ENCODE assay signal across 15 cellular contexts in the genomic region with DNA sequence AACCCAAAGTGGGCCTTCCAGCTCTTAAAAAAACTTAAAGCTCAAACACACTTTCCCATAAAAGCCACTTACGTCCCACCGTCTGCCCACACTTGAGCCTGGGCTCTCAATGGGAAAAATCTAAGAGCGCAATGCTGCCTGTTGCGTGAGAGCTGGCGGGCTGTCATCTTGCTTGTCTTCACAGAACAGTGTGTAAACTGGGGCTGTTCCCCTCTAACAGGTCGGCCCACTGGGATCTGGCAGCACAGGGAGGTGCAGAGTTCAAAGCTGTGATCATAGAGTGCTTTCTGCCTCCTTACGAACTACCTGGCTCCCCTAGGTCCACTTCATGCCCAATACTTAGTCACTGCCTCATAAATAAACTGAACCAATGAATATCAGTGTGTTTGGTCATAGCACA.
DNase-seq lines count a peak whose midpoint lies in the region; ATAC-seq and TF ChIP-seq lines count a peak whose summit lies in the region.
"Had no signal": no experiment of that assay in that cellular context is flagged by ENCODE, and none has a peak within 500 bp of the region (broad histone marks: within the 10 kb centered on the region; RNA-seq: fewer than 3 reads in every experiment).

No MANE protein-coding gene starts in this region.

- DNase-seq in DMS79 (lab: John Stamatoyannopoulos, UW) (peak; percentile 84), NCI-H187 (lab: John Stamatoyannopoulos, UW) (peak; percentile 36 to 70), SJSA1 (ENCODE audit: low read depth in 1 of 2, low spot score in 2 of 2) (no peak), left lung (peak in 1 of 2 donors; percentile 51), NCI-H1930 (lab: John Stamatoyannopoulos, UW) (no peak), endothelial cell (ENCODE audit: low spot score) (no peak), gastrocnemius medialis (no peak)
- DNase-seq: 8988T; AML-193; CD4-positive, CD25-positive, alpha-beta regulatory T cell; DMS53; H9 had no signal

- no peaks in the 10 kb centered on the region for H3K9me3 Mint-ChIP-seq in endothelial cell (ENCODE audit: unreplicated experiment)
- H3K9me3 Mint-ChIP-seq: GM23338, H9 had no signal

- H3K27ac Mint-ChIP-seq in endothelial cell (ENCODE audit: unreplicated experiment) = no peak overlapping the region
- H3K27ac Mint-ChIP-seq: CD4-positive, CD25-positive, alpha-beta regulatory T cell; GM23338; H9 had no signal

- in situ Hi-C loops in gastrocnemius medialis (cut with MboI; ENCODE audit: low sequenced_read_pairs in 4 of 4) = loop anchor here in 1 of 4 donors (25.0 kb wide), 1 partner anchor 390 kb away; no protein-coding TSS in a partner anchor

- no peak overlapping the region for H3K4me3 ChIP-seq in SJSA1
- no peak overlapping the region for H3K4me3 ChIP-seq in left lung
- H3K4me3 ChIP-seq in gastrocnemius medialis = no peak overlapping the region
- H3K4me3 ChIP-seq: BLaER1, GM23338 had no signal

- ATAC-seq in left lung (peak; percentile 80), gastrocnemius medialis (no peak), GM19395 (IDR thresholded peaks at IDR 0.05; ENCODE audit: unreplicated experiment) (no peak)
- ATAC-seq: GM23338 had no signal

- intact Hi-C loops in left lung (cut with DNase I) = no loop called here
- intact Hi-C loops in gastrocnemius medialis (cut with DNase I; ENCODE audit: low total_unique reads) = no loop called here

- no peaks in the 10 kb centered on the region for H3K27me3 ChIP-seq in SJSA1 (replicated peaks)
- H3K27me3 ChIP-seq in left lung = no peaks in the 10 kb centered on the region
- peaks cover 0 to 4% (median 0%) of the 10 kb centered on the region in 3 donors for H3K27me3 ChIP-seq in gastrocnemius medialis
- H3K27me3 ChIP-seq: BLaER1 had no signal

- TF ChIP-seq CTCF in left lung (IDR thresholded peaks at IDR 0.05) (no peak), endothelial cell (IDR thresholded peaks at IDR 0.05; ENCODE audit: unreplicated experiment) (no peak), gastrocnemius medialis (IDR thresholded peaks at IDR 0.05 in 4 of 5, conservative IDR thresholded peaks at IDR 0.05 in 1 of 5) (no peak)

- no peak overlapping the region for H3K4me3 Mint-ChIP-seq in endothelial cell (ENCODE audit: unreplicated experiment)
- H3K4me3 Mint-ChIP-seq: CD4-positive, CD25-positive, alpha-beta regulatory T cell; GM23338; H9 had no signal

- H3K9me3 ChIP-seq in SJSA1 (replicated peaks) = 0 out of 2 replicates have a peak, but pooled peaks cover 3% of the 10 kb centered on the region
- H3K9me3 ChIP-seq in left lung = peaks cover 0 to 5% of the 10 kb centered on the region in 2 donors
- H3K9me3 ChIP-seq in gastrocnemius medialis = no peaks in the 10 kb centered on the region

- no peaks in the 10 kb centered on the region for H3K36me3 Mint-ChIP-seq in endothelial cell (ENCODE audit: low read depth, unreplicated experiment)
- H3K36me3 Mint-ChIP-seq: CD4-positive, CD25-positive, alpha-beta regulatory T cell had no signal

- TF ChIP-seq POLR2A in gastrocnemius medialis (IDR thresholded peaks at IDR 0.05) = no peak

- peaks cover 2% of the 10 kb centered on the region for H3K27me3 Mint-ChIP-seq in endothelial cell (ENCODE audit: unreplicated experiment)

- H3K4me1 Mint-ChIP-seq in endothelial cell (ENCODE audit: unreplicated experiment) = no peaks in the 10 kb centered on the region
- H3K4me1 Mint-ChIP-seq: CD4-positive, CD25-positive, alpha-beta regulatory T cell had no signal

- H3K4me1 ChIP-seq in SJSA1 (replicated peaks) (peaks cover 12% of the 10 kb centered on the region), left lung (no peaks in the 10 kb centered on the region), gastrocnemius medialis (no peaks in the 10 kb centered on the region)
- H3K4me1 ChIP-seq: BLaER1 had no signal

- H3K27ac ChIP-seq in SJSA1 (peak overlapping the region; percentile 45; the same call in 1 of the 2 replicates), left lung (no peak overlapping the region), gastrocnemius medialis (no peak overlapping the region)
- H3K27ac ChIP-seq: BLaER1 had no signal

- H3K36me3 ChIP-seq in SJSA1 = no peaks in the 10 kb centered on the region
- H3K36me3 ChIP-seq in left lung = no peaks in the 10 kb centered on the region
- no peaks in the 10 kb centered on the region for H3K36me3 ChIP-seq in gastrocnemius medialis
- H3K36me3 ChIP-seq: BLaER1 had no signal

Comparison
In these comparisons a context has a peak if more than half of its experiments do, and no peak if none do; other contexts are left out.
1. DNase-seq: peak in DMS79 (single experiment) and NCI-H187 (2 of 2); none in SJSA1 (0 of 2), NCI-H1930 (0 of 2), endothelial cell (single experiment) and gastrocnemius medialis (0 of 2).